In the genomic region with DNA sequence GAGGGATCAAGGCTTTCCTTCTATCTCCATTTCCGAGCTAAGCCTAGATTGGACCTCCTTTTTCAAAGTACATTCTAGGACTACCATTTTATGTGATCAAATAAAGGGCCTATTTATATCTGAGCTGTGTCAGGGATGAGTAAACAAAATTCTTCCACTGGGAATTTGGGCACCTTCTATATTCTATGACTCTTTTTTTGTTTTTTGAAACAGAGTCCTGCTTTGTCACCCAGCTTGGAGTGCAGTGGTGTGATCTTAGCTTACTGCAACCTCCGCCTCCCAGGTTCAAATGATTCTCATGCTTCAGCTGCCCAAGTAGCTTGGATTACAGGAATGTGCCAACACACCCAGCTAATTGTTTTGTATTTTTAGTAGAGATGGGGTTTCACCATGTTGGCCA, we compare ENCODE assay signal across 14 cellular contexts.
"Had no signal": no experiment of that assay in that cellular context is flagged by ENCODE, and none has a peak within 500 bp of the region (broad histone marks: within the 10 kb centered on the region; RNA-seq: fewer than 3 reads in every experiment).

No MANE protein-coding gene starts in this region.

- H3K27ac ChIP-seq: adrenal gland, tibial artery had no signal

- H3K4me3 Mint-ChIP-seq: activated naive CD4-positive, alpha-beta T cell treated with anti-CD3 and anti-CD28 coated beads for 36 hours; activated T-helper 1 cell treated with anti-CD3 and anti-CD28 coated beads, Interleukin-12 subunit alpha, Interleukin-12 subunit beta, Interleukin-2, Interleukin-4 antibody, amounts not matched to agents 30 ng/mL and 10 ng/mL and 1 ng/mL, durations not matched to agents 14 hours and 24 hours and 36 hours; natural killer cell treated with Interleukin-12 subunit alpha and Interleukin-12 subunit beta and Interleukin-15 and Interleukin-18, amount 100 ng/mL, for 72 hours; T-cell had no signal

- H3K27ac Mint-ChIP-seq: activated naive CD4-positive, alpha-beta T cell treated with anti-CD3 and anti-CD28 coated beads for 36 hours; activated T-helper 1 cell treated with anti-CD3 and anti-CD28 coated beads, Interleukin-12 subunit alpha, Interleukin-12 subunit beta, Interleukin-2, Interleukin-4 antibody, amounts not matched to agents 30 ng/mL and 10 ng/mL and 1 ng/mL, durations not matched to agents 14 hours and 24 hours and 36 hours; T-cell had no signal

- DNase-seq: activated CD4-positive, alpha-beta T cell treated with anti-CD3 and anti-CD28 coated beads for 48 hours; activated naive CD4-positive, alpha-beta T cell treated with anti-CD3 and anti-CD28 coated beads for 36 hours; adrenal gland; central memory CD4-positive, alpha-beta T cell; effector CD4-positive, alpha-beta T cell; hippocampal formation; stimulated activated CD4-positive, alpha-beta T cell treated with anti-CD3 and anti-CD28 coated beads, Interleukin-4, amount 100 ng/mL, for 4 hours; T-cell; T1000; tibial artery; uterus had no signal

- H3K4me3 ChIP-seq: adrenal gland, coronary artery, tibial artery, uterus had no signal

- H3K36me3 ChIP-seq: adrenal gland, tibial artery, uterus had no signal

- H3K9me3 Mint-ChIP-seq: activated naive CD4-positive, alpha-beta T cell treated with anti-CD3 and anti-CD28 coated beads for 36 hours; activated T-helper 1 cell treated with anti-CD3 and anti-CD28 coated beads, Interleukin-12 subunit alpha, Interleukin-12 subunit beta, Interleukin-2, Interleukin-4 antibody, amounts not matched to agents 30 ng/mL and 10 ng/mL and 1 ng/mL, durations not matched to agents 14 hours and 24 hours and 36 hours; natural killer cell treated with Interleukin-12 subunit alpha and Interleukin-12 subunit beta and Interleukin-15 and Interleukin-18, amount 100 ng/mL, for 72 hours; T-cell had no signal

- H3K36me3 Mint-ChIP-seq: natural killer cell treated with Interleukin-12 subunit alpha and Interleukin-12 subunit beta and Interleukin-15 and Interleukin-18, amount 100 ng/mL, for 72 hours; T-cell had no signal

- ATAC-seq: T-cell had no signal

- H3K27me3 ChIP-seq: adrenal gland, tibial artery, uterus had no signal

- H3K9me3 ChIP-seq: adrenal gland, tibial artery, uterus had no signal
